1 cellular context compared by ENCODE assay signal in genomic region chr1:68339505-68339904, GRCh38.
TF ChIP-seq lines count a peak whose summit lies in the region.

No MANE protein-coding gene starts in this region.

TF ChIP-seq in HCT116, 20 proteins besides CTCF, POLR2A, EP300 and RAD21 (continued from another document):
- TF ChIP-seq CBX3 (IDR thresholded peaks at IDR 0.05; ENCODE audit: low read depth) (no peak), SRF (IDR thresholded peaks at IDR 0.05; ENCODE audit: low read depth) (no peak), SIN3A (IDR thresholded peaks at IDR 0.05; ENCODE audit: low read depth) (no peak), EGR1 (IDR thresholded peaks at IDR 0.05; ENCODE audit: low read depth) (no peak), SP1 (IDR thresholded peaks at IDR 0.05; ENCODE audit: low read depth) (no peak), POLR2AphosphoS5 (IDR thresholded peaks at IDR 0.05; ENCODE audit: low read depth, low read length) (no peak), YY1 (IDR thresholded peaks at IDR 0.05; ENCODE audit: extremely low read depth, insufficient replicate concordance, low read depth, low read length) (no peak), ELF1 (IDR thresholded peaks at IDR 0.05; ENCODE audit: borderline replicate concordance, low read depth) (no peak), MAX (IDR thresholded peaks at IDR 0.05) (no peak)
